Comparison of ENCODE assay signal across 15 cellular contexts in the genomic region with DNA sequence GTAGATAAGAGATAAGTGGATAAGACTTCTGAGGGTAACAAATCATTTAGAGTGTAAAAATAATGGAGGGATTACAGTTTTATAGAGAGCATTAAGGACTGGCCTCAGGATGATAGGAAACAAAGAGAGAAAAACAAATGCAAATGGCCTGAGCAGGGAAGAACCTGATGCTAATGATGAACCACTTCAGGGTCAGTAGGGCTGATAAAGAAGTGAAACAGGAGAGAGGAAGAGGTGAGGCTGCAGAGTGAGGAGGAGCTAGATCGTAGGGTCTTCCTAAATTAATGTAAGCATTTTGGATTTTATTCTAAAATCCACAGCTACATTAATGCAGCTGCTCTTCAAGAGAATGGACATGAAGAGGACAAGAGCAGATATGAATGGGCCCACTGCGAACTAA.
DNase-seq lines count a peak whose midpoint lies in the region; ATAC-seq, FAIRE-seq and TF ChIP-seq lines count a peak whose summit lies in the region.
"Had no signal": no experiment of that assay in that cellular context is flagged by ENCODE, and none has a peak within 500 bp of the region (broad histone marks: within the 10 kb centered on the region; RNA-seq: fewer than 3 reads in every experiment).

No MANE protein-coding gene starts in this region.

- H3K23ac ChIP-seq in H9 (ENCODE audit: insufficient read length, low read depth, low read length) (no peak overlapping the region), mesendoderm (ENCODE audit: low read length) (no peak overlapping the region)

- no peak overlapping the region for H3K14ac ChIP-seq in H9 (ENCODE audit: insufficient read depth, low read length)

- H3K4me1 Mint-ChIP-seq in H9: peaks cover 13 to 15% of the 10 kb centered on the region in 2 experiments
- H3K4me1 Mint-ChIP-seq in activated CD8-positive, alpha-beta T cell treated with anti-CD3 and anti-CD28 coated beads, Interleukin-2, amount 10 ng/mL, durations not matched to agents 7 days and 5 days (ENCODE audit: low read depth): no peaks in the 10 kb centered on the region
- H3K4me1 Mint-ChIP-seq: CD4-positive, CD25-positive, alpha-beta regulatory T cell had no signal

- H4K5ac ChIP-seq in H9 (ENCODE audit: insufficient read length, low read depth, low read length) (no peak overlapping the region), mesendoderm (ENCODE audit: low read length) (no peak overlapping the region)

- H3K27ac Mint-ChIP-seq in H9: peak overlapping the region in 2 of 3 experiments; percentile 7 to 85; a peak in 5 of 7 replicates
- no peak overlapping the region for H3K27ac Mint-ChIP-seq in activated CD8-positive, alpha-beta T cell treated with anti-CD3 and anti-CD28 coated beads, Interleukin-2, amount 10 ng/mL, durations not matched to agents 7 days and 5 days
- H3K27ac Mint-ChIP-seq: CD4-positive, CD25-positive, alpha-beta regulatory T cell had no signal

- RAD21 ChIA-PET in GM12878 (lab: Charles Lee; ENCODE audit: unreplicated experiment): interaction anchor here (1.5 kb wide), 1 partner anchor 853 kb away, joined by 3 read pairs; no protein-coding TSS in a partner anchor

- H3K9ac ChIP-seq in H9 (ENCODE audit: extremely low read depth, insufficient read length, low read length): no peak overlapping the region
- no peak overlapping the region for H3K9ac ChIP-seq in GM12878 (ENCODE audit: control insufficient read depth, insufficient read depth, low read length)
- no peak overlapping the region for H3K9ac ChIP-seq in mesendoderm (ENCODE audit: low read length)
- H3K9ac ChIP-seq: BLaER1 treated with 17β-estradiol and CSF1 and Interleukin-3, amounts not matched to agents 10 nM and 100 nM had no signal

- TF ChIP-seq EP300 in GM12878 (IDR thresholded peaks at IDR 0.05; ENCODE audit: borderline replicate concordance in 1 of 2, control insufficient read depth in 1 of 2, low read depth in 2 of 2, low read length in 2 of 2): no peak

- SMC1A ChIA-PET in GM12878 (lab: Charles Lee; ENCODE audit: uncharacterized antibody, unreplicated experiment): interaction anchor here (0.8 to 3.0 kb wide), 8 partner anchors 8 to 852 kb away, joined by 3 to 10 read pairs (median 5); no protein-coding TSS in a partner anchor

- H3K56ac ChIP-seq in H9 (ENCODE audit: insufficient read length, low read depth, low read length): no peak overlapping the region
- no peak overlapping the region for H3K56ac ChIP-seq in mesendoderm (ENCODE audit: low read length)

- H4K20me1 ChIP-seq in H9 (ENCODE audit: control insufficient read depth, insufficient read depth, insufficient read length): no peaks in the 10 kb centered on the region
- no peaks in the 10 kb centered on the region for H4K20me1 ChIP-seq in GM12878 (ENCODE audit: control insufficient read depth, insufficient read depth)
- H4K20me1 ChIP-seq: BLaER1 treated with 17β-estradiol and CSF1 and Interleukin-3, amounts not matched to agents 10 nM and 100 nM had no signal

- H3K27ac ChIP-seq in H9 (ENCODE audit: insufficient read length, low read depth, low read length): no peak overlapping the region
- H3K27ac ChIP-seq in GM12878 (ENCODE audit: control insufficient read depth, insufficient read depth): no peak overlapping the region
- no peak overlapping the region for H3K27ac ChIP-seq in mesendoderm (ENCODE audit: low read depth, low read length)
- H3K27ac ChIP-seq in coronary artery: no peak overlapping the region
- H3K27ac ChIP-seq: BLaER1 treated with 17β-estradiol and CSF1 and Interleukin-3, amounts not matched to agents 10 nM and 100 nM had no signal

- no peak overlapping the region for H2BK5ac ChIP-seq in H9 (ENCODE audit: insufficient read length, low read length)
- H2BK5ac ChIP-seq in mesendoderm (ENCODE audit: low read length): no peak overlapping the region

- no peak overlapping the region for H3T11ph ChIP-seq in H9 (ENCODE audit: low read length)

- H3K27me3 Mint-ChIP-seq in H9 (ENCODE audit: low read depth): no peaks in the 10 kb centered on the region
- H3K27me3 Mint-ChIP-seq in activated CD8-positive, alpha-beta T cell treated with anti-CD3 and anti-CD28 coated beads, Interleukin-2, amount 10 ng/mL, durations not matched to agents 7 days and 5 days (ENCODE audit: low read depth): no peaks in the 10 kb centered on the region
- H3K27me3 Mint-ChIP-seq: CD4-positive, CD25-positive, alpha-beta regulatory T cell had no signal

- H2BK20ac ChIP-seq in H9 (ENCODE audit: low read depth, low read length, poor library complexity, severe bottlenecking): no peak overlapping the region

- no peak for ATAC-seq in GM12878
- no peak for ATAC-seq in activated CD8-positive, alpha-beta T cell treated with anti-CD3 and anti-CD28 coated beads, Interleukin-2, amount 10 ng/mL, durations not matched to agents 7 days and 5 days
- ATAC-seq in HG03442 (IDR thresholded peaks at IDR 0.05; ENCODE audit: unreplicated experiment): no peak
- ATAC-seq: K562 had no signal

- no peak overlapping the region for H3K4ac ChIP-seq in H9 (ENCODE audit: low read depth, low read length)
- no peak overlapping the region for H3K4ac ChIP-seq in mesendoderm (ENCODE audit: low read depth, low read length)

- H3K79me2 ChIP-seq in H9 (ENCODE audit: insufficient read depth, low read length) (no peaks in the 10 kb centered on the region), GM12878 (ENCODE audit: control insufficient read depth, insufficient read depth, low read length) (no peaks in the 10 kb centered on the region), mesendoderm (ENCODE audit: control insufficient read depth, insufficient read depth, low read length) (no peaks in the 10 kb centered on the region)

- no TSS peak for BruUV-seq in GM12878 (replicated peaks; lab: Mats Ljungman, UMichigan)

- H3K4me3 Mint-ChIP-seq in H9: no peak overlapping the region
- no peak overlapping the region for H3K4me3 Mint-ChIP-seq in activated CD8-positive, alpha-beta T cell treated with anti-CD3 and anti-CD28 coated beads, Interleukin-2, amount 10 ng/mL, durations not matched to agents 7 days and 5 days

- peak; percentile 12 for DNase-seq in D341Med (ENCODE audit: low spot score)
- DNase-seq in H9: no peak
- DNase-seq in GM12878 (ENCODE audit: low read depth, low spot score): no peak
- no peak for DNase-seq in mesendoderm
- DNase-seq in activated CD8-positive, alpha-beta T cell treated with anti-CD3 and anti-CD28 coated beads, Interleukin-2, amount 10 ng/mL, durations not matched to agents 7 days and 5 days: no peak
- DNase-seq in coronary artery (ENCODE audit: low spot score): no peak
- no peak for DNase-seq in posterior vena cava (ENCODE audit: low spot score)
- DNase-seq: 8988T; AML-193; CD4-positive, CD25-positive, alpha-beta regulatory T cell; DMS79 had no signal

- H3K4me1 ChIP-seq in H9 (ENCODE audit: insufficient read depth, low read length): peaks cover 5% of the 10 kb centered on the region; the same call in 1 of the 2 replicates
- no peaks in the 10 kb centered on the region for H3K4me1 ChIP-seq in GM12878 (ENCODE audit: control insufficient read depth, insufficient read depth, low read length)
- peaks cover 2% of the 10 kb centered on the region for H3K4me1 ChIP-seq in mesendoderm (ENCODE audit: control insufficient read depth, low read depth, low read length)
- H3K4me1 ChIP-seq: BLaER1 treated with 17β-estradiol and CSF1 and Interleukin-3, amounts not matched to agents 10 nM and 100 nM; HAP-1 had no signal

- TF ChIP-seq CTCF in H9 (conservative IDR thresholded peaks at IDR 0.05) (no peak), GM12878 (IDR thresholded peaks at IDR 0.05 in 2 of 3, conservative IDR thresholded peaks at IDR 0.05 in 1 of 3; ENCODE audit: control insufficient read depth in 2 of 3, extremely low read depth in 1 of 3, insufficient read depth in 1 of 3, low read depth in 3 of 3, low read length in 3 of 3) (no peak), coronary artery (IDR thresholded peaks at IDR 0.05) (no peak)

- H3K9me3 ChIP-seq in H9 (ENCODE audit: control insufficient read depth, low read depth, low read length) (no peaks in the 10 kb centered on the region), GM12878 (replicated peaks; ENCODE audit: control insufficient read depth, insufficient read depth, low read length) (peaks cover 3% of the 10 kb centered on the region; the same call in 2 of the 3 replicates)
- H3K9me3 ChIP-seq: HAP-1 had no signal

- H3K18ac ChIP-seq in H9 (ENCODE audit: insufficient read length, low read depth, low read length) (no peak overlapping the region), mesendoderm (ENCODE audit: low read length) (no peak overlapping the region)

- H2BK15ac ChIP-seq in H9 (ENCODE audit: low read depth, low read length) (no peak overlapping the region), mesendoderm (replicated peaks; ENCODE audit: low read depth) (no peak overlapping the region)

- peaks cover 0 to 8% (median 0%) of the 10 kb centered on the region in 3 experiments; a peak in 4 of 7 replicates for H3K36me3 Mint-ChIP-seq in H9 (ENCODE audit: insufficient read depth in 1 of 3, low read depth in 3 of 3)
- no peaks in the 10 kb centered on the region for H3K36me3 Mint-ChIP-seq in activated CD8-positive, alpha-beta T cell treated with anti-CD3 and anti-CD28 coated beads, Interleukin-2, amount 10 ng/mL, durations not matched to agents 7 days and 5 days (ENCODE audit: low read depth)
- H3K36me3 Mint-ChIP-seq: CD4-positive, CD25-positive, alpha-beta regulatory T cell had no signal

- no peak overlapping the region for H4K91ac ChIP-seq in H9 (ENCODE audit: insufficient read length, low read depth, low read length)

- intact Hi-C loops in GM12878 (cut with micrococcal nuclease; ENCODE audit: unreplicated experiment): no loop called here
- intact Hi-C loops in posterior vena cava (cut with DNase I): no loop called here

- H2AK5ac ChIP-seq in H9 (ENCODE audit: insufficient read length, low read length) (no peak overlapping the region), mesendoderm (ENCODE audit: low read length) (no peak overlapping the region)

- no peaks in the 10 kb centered on the region for H3K27me3 ChIP-seq in H9 (ENCODE audit: insufficient read depth, low read length)
- no peaks in the 10 kb centered on the region for H3K27me3 ChIP-seq in GM12878 (replicated peaks in 1 of 2; ENCODE audit: control insufficient read depth in 2 of 2, insufficient read depth in 2 of 2, low read length in 1 of 2)
- H3K27me3 ChIP-seq in mesendoderm (ENCODE audit: insufficient read depth, low read length, poor library complexity): no peaks in the 10 kb centered on the region
- H3K27me3 ChIP-seq: BLaER1 treated with 17β-estradiol and CSF1 and Interleukin-3, amounts not matched to agents 10 nM and 100 nM had no signal

- H3K4me2 ChIP-seq in H9 (ENCODE audit: insufficient read depth, insufficient read length, low read length): no peak overlapping the region
- no peak overlapping the region for H3K4me2 ChIP-seq in GM12878 (ENCODE audit: control insufficient read depth, insufficient read depth)
- H3K4me2 ChIP-seq in mesendoderm (ENCODE audit: low read length): no peak overlapping the region
- H3K4me2 ChIP-seq: BLaER1 treated with 17β-estradiol and CSF1 and Interleukin-3, amounts not matched to agents 10 nM and 100 nM had no signal

- H3K36me3 ChIP-seq in GM12878 (ENCODE audit: control insufficient read depth in 2 of 2, insufficient read depth in 2 of 2, low read length in 1 of 2) (no peaks in the 10 kb centered on the region), mesendoderm (ENCODE audit: control insufficient read depth, insufficient read depth, low read length) (no peaks in the 10 kb centered on the region)
- H3K36me3 ChIP-seq: BLaER1 treated with 17β-estradiol and CSF1 and Interleukin-3, amounts not matched to agents 10 nM and 100 nM; HAP-1 had no signal

- H3K79me1 ChIP-seq in H9 (ENCODE audit: insufficient read depth, low read depth, low read length, poor library complexity, severe bottlenecking): no peaks in the 10 kb centered on the region
- no peaks in the 10 kb centered on the region for H3K79me1 ChIP-seq in mesendoderm (ENCODE audit: low read length)

- POLR2A ChIA-PET in GM12878 (lab: Charles Lee): no interaction called here
- POLR2A ChIA-PET in activated CD8-positive, alpha-beta T cell treated with anti-CD3 and anti-CD28 coated beads, Interleukin-2, amount 10 ng/mL, durations not matched to agents 7 days and 5 days (lab: Charles Lee): no interaction called here

- no peak for TF ChIP-seq RAD21 in GM12878 (IDR thresholded peaks at IDR 0.05; ENCODE audit: insufficient read depth, low read depth, low read length)

- FAIRE-seq in GM12878 (lab: Jason Lieb, UNC): no peak
- FAIRE-seq: K562 had no signal

- H3K4me3 ChIP-seq in GM12878 (no peak overlapping the region), mesendoderm (ENCODE audit: low read length) (no peak overlapping the region), coronary artery (no peak overlapping the region)
- H3K4me3 ChIP-seq: BLaER1 treated with 17β-estradiol and CSF1 and Interleukin-3, amounts not matched to agents 10 nM and 100 nM; HAP-1; K562 had no signal

- WGBS in H9 (ENCODE audit: extremely low coverage, insufficient read length, low lambda C conversion rate): no CpG with 5 or more reads among the region's 2 CpGs
- WGBS in GM12878 (ENCODE audit: insufficient coverage, insufficient replicate concordance, low lambda C conversion rate, missing lambda C conversion rate): 71% methylated on average over 2 of the region's 2 CpGs
- no CpG with 5 or more reads among the region's 2 CpGs for WGBS in mesendoderm (ENCODE audit: extremely low coverage, insufficient coverage, low lambda C conversion rate)

- H3K9me3 Mint-ChIP-seq in H9: no peaks in the 10 kb centered on the region; a peak in 2 of 5 replicates
- no peaks in the 10 kb centered on the region for H3K9me3 Mint-ChIP-seq in activated CD8-positive, alpha-beta T cell treated with anti-CD3 and anti-CD28 coated beads, Interleukin-2, amount 10 ng/mL, durations not matched to agents 7 days and 5 days (ENCODE audit: insufficient read depth)

- no peak overlapping the region for H2BK12ac ChIP-seq in H9 (ENCODE audit: insufficient read length, low read depth, low read length)

- no peak for TF ChIP-seq POLR2A in GM12878 (IDR thresholded peaks at IDR 0.05; ENCODE audit: low read depth, low read length)

- in situ Hi-C loops in GM12878 (cut with MboI): no loop called here

- H4K8ac ChIP-seq in H9 (replicated peaks; ENCODE audit: insufficient read length, low read depth, low read length) (no peak overlapping the region), mesendoderm (ENCODE audit: low read depth, low read length) (peak overlapping the region; percentile 65)

- no peak overlapping the region for H2BK120ac ChIP-seq in H9 (ENCODE audit: low read depth, low read length, poor library complexity, severe bottlenecking)
- H2BK120ac ChIP-seq in mesendoderm (ENCODE audit: low read depth, low read length): no peak overlapping the region

- H3K23me2 ChIP-seq in H9 (ENCODE audit: insufficient read length, low read depth, low read length, poor library complexity, severe bottlenecking): no peaks in the 10 kb centered on the region

- CTCF ChIA-PET in GM12878 (lab: Yijun Ruan, JAX): interaction anchor here (1.2 kb wide), 2 partner anchors 21 to 26 kb away, joined by 3 to 4 read pairs; no protein-coding TSS in a partner anchor
- CTCF ChIA-PET in activated CD8-positive, alpha-beta T cell treated with anti-CD3 and anti-CD28 coated beads, Interleukin-2, amount 10 ng/mL, durations not matched to agents 7 days and 5 days (lab: Charles Lee): no interaction called here

- H2AFZ ChIP-seq in H9 (ENCODE audit: low read length) (no peak overlapping the region), GM12878 (ENCODE audit: control insufficient read depth, low read depth, low read length) (peak overlapping the region; percentile 47)
